In genomic region chr6:146850238-146850896, GRCh38 we compare ENCODE assay signal across 12 cellular contexts.
A peak's percentile ranks its signal among the peaks of the same experiment; 100 is the strongest.
DNase-seq lines count a peak whose midpoint lies in the region; ATAC-seq and TF ChIP-seq lines count a peak whose summit lies in the region.
"Had no signal": no experiment of that assay in that cellular context is flagged by ENCODE, and none has a peak within 500 bp of the region (broad histone marks: within the 10 kb centered on the region; RNA-seq: fewer than 3 reads in every experiment).

No MANE protein-coding gene starts in this region.

- no peak for ATAC-seq in HG02678 (IDR thresholded peaks at IDR 0.05; ENCODE audit: unreplicated experiment)

- TF ChIP-seq CTCF in AG10803 (conservative IDR thresholded peaks at IDR 0.05; ENCODE audit: low read length) (no peak), H9 (conservative IDR thresholded peaks at IDR 0.05) (no peak)

- no peaks in the 10 kb centered on the region for H4K20me1 ChIP-seq in H9 (ENCODE audit: control insufficient read depth, insufficient read depth, insufficient read length)

- H3K4me2 ChIP-seq in H9 (ENCODE audit: insufficient read depth, insufficient read length, low read length) = no peak overlapping the region

- no peaks in the 10 kb centered on the region for H3K27me3 ChIP-seq in H9 (ENCODE audit: insufficient read depth, low read length)

- no CpG with 5 or more reads among the region's 6 CpGs for WGBS in H9 (ENCODE audit: extremely low coverage, insufficient read length, low lambda C conversion rate)

- H2AFZ ChIP-seq in H9 (ENCODE audit: low read length) = no peak overlapping the region

- H2BK20ac ChIP-seq in H9 (ENCODE audit: low read depth, low read length, poor library complexity, severe bottlenecking) = no peak overlapping the region

- no peak overlapping the region for H3K18ac ChIP-seq in H9 (ENCODE audit: insufficient read length, low read depth, low read length)

- peaks cover 0 to 6% (median 0%) of the 10 kb centered on the region in 3 experiments; a peak in 1 of 7 replicates for H3K36me3 Mint-ChIP-seq in H9 (ENCODE audit: insufficient read depth in 1 of 3, low read depth in 3 of 3)
- no peaks in the 10 kb centered on the region for H3K36me3 Mint-ChIP-seq in activated naive CD8-positive, alpha-beta T cell
- H3K36me3 Mint-ChIP-seq: immature natural killer cell had no signal

- no peak overlapping the region for H4K5ac ChIP-seq in H9 (ENCODE audit: insufficient read length, low read depth, low read length)

- no peak overlapping the region for H2AK5ac ChIP-seq in H9 (ENCODE audit: insufficient read length, low read length)

- H3K27ac ChIP-seq in H9 (ENCODE audit: insufficient read length, low read depth, low read length) = no peak overlapping the region
- H3K27ac ChIP-seq: RWPE1 had no signal

- no peak overlapping the region for H4K91ac ChIP-seq in H9 (ENCODE audit: insufficient read length, low read depth, low read length)

- H3K4me3 Mint-ChIP-seq in H9 = no peak overlapping the region
- no peak overlapping the region for H3K4me3 Mint-ChIP-seq in activated naive CD8-positive, alpha-beta T cell

- H3K56ac ChIP-seq in H9 (ENCODE audit: insufficient read length, low read depth, low read length) = no peak overlapping the region

- peaks cover 8 to 10% of the 10 kb centered on the region in 2 experiments for H3K4me1 Mint-ChIP-seq in H9
- H3K4me1 Mint-ChIP-seq in activated naive CD8-positive, alpha-beta T cell (ENCODE audit: low read depth) = peaks cover 3% of the 10 kb centered on the region

- H3K9ac ChIP-seq in H9 (ENCODE audit: extremely low read depth, insufficient read length, low read length) = no peak overlapping the region

- H3K23ac ChIP-seq in H9 (ENCODE audit: insufficient read length, low read depth, low read length) = no peak overlapping the region

- no peak overlapping the region for H2BK15ac ChIP-seq in H9 (ENCODE audit: low read depth, low read length)

- DNase-seq in AG10803 (ENCODE audit: low read depth) (peak; percentile 79), H9 (no peak), left kidney (ENCODE audit: low read depth, low spot score) (peak; percentile 24), SIG-M5 (lab: John Stamatoyannopoulos, UW) (no peak), erythroblast (lab: John Stamatoyannopoulos, UW) (no peak)
- DNase-seq in activated CD4-positive, CD25-positive, alpha-beta regulatory T cell (lab: John Stamatoyannopoulos, UW) = no peak
- DNase-seq: dermis blood vessel endothelial cell, immature natural killer cell, NCI-H1436 had no signal

- H3K27me3 Mint-ChIP-seq in H9 (ENCODE audit: low read depth) = no peaks in the 10 kb centered on the region; the same call in 1 of the 2 replicates
- no peaks in the 10 kb centered on the region for H3K27me3 Mint-ChIP-seq in activated naive CD8-positive, alpha-beta T cell

- H4K8ac ChIP-seq in H9 (replicated peaks; ENCODE audit: insufficient read length, low read depth, low read length) = no peak overlapping the region

- peak overlapping the region in 2 of 3 experiments; percentile 50 to 68; a peak in 2 of 7 replicates for H3K27ac Mint-ChIP-seq in H9
- peak overlapping the region; percentile 2 for H3K27ac Mint-ChIP-seq in activated naive CD8-positive, alpha-beta T cell
- H3K27ac Mint-ChIP-seq: immature natural killer cell had no signal

- no peak overlapping the region for H2BK120ac ChIP-seq in H9 (ENCODE audit: low read depth, low read length, poor library complexity, severe bottlenecking)

- H2BK5ac ChIP-seq in H9 (ENCODE audit: insufficient read length, low read length) = no peak overlapping the region

- no peak overlapping the region for H2BK12ac ChIP-seq in H9 (ENCODE audit: insufficient read length, low read depth, low read length)

- H3K4me1 ChIP-seq in H9 (ENCODE audit: insufficient read depth, low read length) = 0 out of 2 replicates have a peak, but pooled peaks cover 5% of the 10 kb centered on the region

- H3K4me3 ChIP-seq in AG10803 (ENCODE audit: low read length) = no peak overlapping the region

- no peak overlapping the region for H3T11ph ChIP-seq in H9 (ENCODE audit: low read length)

- no peaks in the 10 kb centered on the region for H3K23me2 ChIP-seq in H9 (ENCODE audit: insufficient read length, low read depth, low read length, poor library complexity, severe bottlenecking)

- H3K4ac ChIP-seq in H9 (ENCODE audit: low read depth, low read length) = no peak overlapping the region

- no peaks in the 10 kb centered on the region for H3K9me3 ChIP-seq in H9 (ENCODE audit: control insufficient read depth, low read depth, low read length)

- no peaks in the 10 kb centered on the region for H3K79me2 ChIP-seq in H9 (ENCODE audit: insufficient read depth, low read length)

- H3K79me1 ChIP-seq in H9 (ENCODE audit: insufficient read depth, low read depth, low read length, poor library complexity, severe bottlenecking) = no peaks in the 10 kb centered on the region

- peaks cover 0 to 6% of the 10 kb centered on the region in 2 experiments; a peak in 3 of 5 replicates for H3K9me3 Mint-ChIP-seq in H9
- no peaks in the 10 kb centered on the region for H3K9me3 Mint-ChIP-seq in activated naive CD8-positive, alpha-beta T cell (ENCODE audit: low read depth)

- H3K14ac ChIP-seq in H9 (ENCODE audit: insufficient read depth, low read length) = no peak overlapping the region

- TF ChIP-seq POLR2A in erythroblast (IDR thresholded peaks at IDR 0.05; ENCODE audit: low read length) = no peak

Comparison
In these comparisons a context has a peak if more than half of its experiments do, and no peak if none do; other contexts are left out.
1. DNase-seq: peak in AG10803 (single experiment) and left kidney (single experiment); none in H9 (single experiment), activated CD4-positive, CD25-positive, alpha-beta regulatory T cell (0 of 4), SIG-M5 (single experiment) and erythroblast (0 of 2).